Comparison of ENCODE assay signal across 12 cellular contexts in genomic region chr9:76662476-76663281, GRCh38.
DNase-seq lines count a peak whose midpoint lies in the region; ATAC-seq lines count a peak whose summit lies in the region.
"Had no signal": no experiment of that assay in that cellular context is flagged by ENCODE, and none has a peak within 500 bp of the region (broad histone marks: within the 10 kb centered on the region; RNA-seq: fewer than 3 reads in every experiment).

No MANE protein-coding gene starts in this region.

- peak overlapping the region; percentile 2 for H3K27ac Mint-ChIP-seq in T-helper 17 cell
- peak overlapping the region in 1 of 2 donors; percentile 64 for H3K27ac Mint-ChIP-seq in effector memory CD8-positive, alpha-beta T cell

- ATAC-seq in T-helper 17 cell: no peak
- no peak for ATAC-seq in HG03045 (IDR thresholded peaks at IDR 0.05; ENCODE audit: unreplicated experiment)
- no peak for ATAC-seq in effector memory CD8-positive, alpha-beta T cell (replicated peaks)

- peaks cover 2% of the 10 kb centered on the region for H3K36me3 Mint-ChIP-seq in T-helper 17 cell (ENCODE audit: low read depth)
- H3K36me3 Mint-ChIP-seq in effector memory CD8-positive, alpha-beta T cell (ENCODE audit: insufficient read depth): no peaks in the 10 kb centered on the region

- H3K4me3 Mint-ChIP-seq in T-helper 17 cell: no peak overlapping the region
- peak overlapping the region in 1 of 2 donors; percentile 20 for H3K4me3 Mint-ChIP-seq in effector memory CD8-positive, alpha-beta T cell

- DNase-seq in G401 (ENCODE audit: low spot score): peak; percentile 98
- DNase-seq in NCI-H1105 treated with DMSO at 0.1 percent for 48 hours (lab: John Stamatoyannopoulos, UW): peak; percentile 83
- no peak for DNase-seq in T-helper 17 cell
- DNase-seq in myocyte (ENCODE audit: low read depth): peak; percentile 55
- DNase-seq in effector memory CD8-positive, alpha-beta T cell: no peak
- DNase-seq in DMS 273 (lab: John Stamatoyannopoulos, UW; ENCODE audit: unreplicated experiment): no peak
- no peak for DNase-seq in NCI-H1694 (lab: John Stamatoyannopoulos, UW)
- DNase-seq: activated T-cell treated with anti-CD3 and anti-CD28 coated beads for 4 hours; ovary; stimulated activated naive CD4-positive, alpha-beta T cell had no signal

- H3K4me1 Mint-ChIP-seq in T-helper 17 cell: peaks cover 9% of the 10 kb centered on the region
- H3K4me1 Mint-ChIP-seq in effector memory CD8-positive, alpha-beta T cell (ENCODE audit: low read depth in 2 of 2): peaks cover 4 to 26% of the 10 kb centered on the region in 2 donors

- in situ Hi-C loops in G401 (cut with HindIII; ENCODE audit: low sequenced_read_pairs): no loop called here

- H3K27me3 Mint-ChIP-seq in T-helper 17 cell: peaks cover 10% of the 10 kb centered on the region
- peaks cover 0 to 8% of the 10 kb centered on the region in 2 donors for H3K27me3 Mint-ChIP-seq in effector memory CD8-positive, alpha-beta T cell

- no peaks in the 10 kb centered on the region for H3K9me3 ChIP-seq in T-helper 17 cell (ENCODE audit: control insufficient read depth, low read length, poor library complexity, severe bottlenecking)
- H3K9me3 ChIP-seq: HAP-1, ovary had no signal

- H3K9me3 Mint-ChIP-seq in effector memory CD8-positive, alpha-beta T cell: no peaks in the 10 kb centered on the region

Comparison
In these comparisons a context has a peak if more than half of its experiments do, and no peak if none do; other contexts are left out.
1. DNase-seq: peak in G401 (single experiment), NCI-H1105 treated with DMSO at 0.1 percent for 48 hours (single experiment) and myocyte (single experiment); none in T-helper 17 cell (0 of 3), effector memory CD8-positive, alpha-beta T cell (0 of 3), DMS 273 (single experiment) and NCI-H1694 (single experiment).